Comparison of ENCODE assay signal across 24 cellular contexts in genomic region chr5:148556835-148557234, GRCh38.
DNase-seq lines count a peak whose midpoint lies in the region; ATAC-seq, FAIRE-seq and TF ChIP-seq lines count a peak whose summit lies in the region.
"Had no signal": no experiment of that assay in that cellular context is flagged by ENCODE, and none has a peak within 500 bp of the region (broad histone marks: within the 10 kb centered on the region; RNA-seq: fewer than 3 reads in every experiment).

No MANE protein-coding gene starts in this region.

- H2BK20ac ChIP-seq in H1 (ENCODE audit: low read length) = 0 out of 2 replicates have a peak overlapping the region, but pooled peaks have one; percentile 21

- no peak for TF ChIP-seq EP300 in H1 (IDR thresholded peaks at IDR 0.05; ENCODE audit: borderline replicate concordance in 1 of 2, low read depth in 2 of 2, low read length in 2 of 2)

- no peak overlapping the region for H3K18ac ChIP-seq in H1 (ENCODE audit: extremely low read depth, low read length)

- H3K9me3 Mint-ChIP-seq in natural killer cell treated with Interleukin-12 subunit alpha and Interleukin-12 subunit beta and Interleukin-15 and Interleukin-18, amount 100 ng/mL, for 72 hours = no peaks in the 10 kb centered on the region
- H3K9me3 Mint-ChIP-seq: CD8-positive, alpha-beta memory T cell had no signal

- POLR2A ChIA-PET in H1 (lab: Charles Lee; ENCODE audit: partially characterized antibody) = no interaction called here

- TF ChIP-seq RAD21 in H1 (IDR thresholded peaks at IDR 0.05 in 1 of 2, conservative IDR thresholded peaks at IDR 0.05 in 1 of 2; ENCODE audit: low read depth in 2 of 2, low read length in 2 of 2) = no peak

- no peak overlapping the region for H3K56ac ChIP-seq in H1 (replicated peaks; ENCODE audit: insufficient read length, low read depth, low read length)

- H3K9ac ChIP-seq in H1 (replicated peaks in 1 of 4; ENCODE audit: extremely low read depth in 1 of 4, low read depth in 3 of 4, low read length in 3 of 4) (no peak overlapping the region), kidney (ENCODE audit: low read length in 2 of 2) (no peak overlapping the region)
- H3K9ac ChIP-seq: GM23248 had no signal

- peaks cover 14 to 19% of the 10 kb centered on the region in 2 donors for H3K27me3 Mint-ChIP-seq in natural killer cell treated with Interleukin-12 subunit alpha and Interleukin-12 subunit beta and Interleukin-15 and Interleukin-18, amount 100 ng/mL, for 72 hours

- H3K79me1 ChIP-seq in H1 (ENCODE audit: low read depth, low read length) = no peaks in the 10 kb centered on the region

- H3K23me2 ChIP-seq in H1 (ENCODE audit: low read depth, low read length) = no peaks in the 10 kb centered on the region

- no peaks in the 10 kb centered on the region for H4K20me1 ChIP-seq in H1 (replicated peaks in 1 of 2; ENCODE audit: control insufficient read depth in 1 of 2, insufficient read depth in 2 of 2, low read length in 2 of 2)

- ATAC-seq in RWPE2 (ENCODE audit: low read depth) (peak; percentile 88), left lung (no peak)
- no peak for ATAC-seq in natural killer cell treated with Interleukin-12 subunit alpha and Interleukin-12 subunit beta and Interleukin-15 and Interleukin-18, amount 100 ng/mL, for 72 hours

- no peak overlapping the region for H2BK15ac ChIP-seq in H1 (ENCODE audit: low read length)

- no peak overlapping the region for H2AK5ac ChIP-seq in H1 (ENCODE audit: low read depth, low read length)

- H3K27ac ChIP-seq in RWPE2 (ENCODE audit: poor library complexity, severe bottlenecking) (peak overlapping the region; percentile 41), H1 (ENCODE audit: low read depth, low read length) (no peak overlapping the region), kidney (ENCODE audit: low read depth in 2 of 2, low read length in 2 of 2) (no peak overlapping the region), left lung (no peak overlapping the region)
- H3K27ac ChIP-seq: GM23248, HL-60 had no signal

- H3K4me1 ChIP-seq in RWPE2 (ENCODE audit: insufficient read depth, poor library complexity, severe bottlenecking) (peaks cover 11% of the 10 kb centered on the region), H1 (replicated peaks in 1 of 4; ENCODE audit: control insufficient read depth in 3 of 4, insufficient read depth in 4 of 4, low read length in 3 of 4) (peaks cover 0 to 6% (median 1%) of the 10 kb centered on the region in 4 experiments; a peak in 3 of 7 replicates), kidney (ENCODE audit: control insufficient read depth in 1 of 2, insufficient read depth in 1 of 2, low read depth in 1 of 2, low read length in 2 of 2) (peaks cover 0 to 2% of the 10 kb centered on the region in 2 donors), left lung (peaks cover 0 to 5% of the 10 kb centered on the region in 2 donors)
- H3K4me1 ChIP-seq: BE2C had no signal

- H2AFZ ChIP-seq in H1 (ENCODE audit: low read length) = no peak overlapping the region
- H2AFZ ChIP-seq: GM23248 had no signal

- no peak overlapping the region for H3K14ac ChIP-seq in H1 (ENCODE audit: insufficient read length)

- TF ChIP-seq POLR2A in H1 (IDR thresholded peaks at IDR 0.05; ENCODE audit: control extremely low read depth in 1 of 2, low read depth in 2 of 2, low read length in 2 of 2) = no peak

- TF ChIP-seq CTCF in RWPE2 (IDR thresholded peaks at IDR 0.05; ENCODE audit: poor library complexity, severe bottlenecking) (no peak), H1 (IDR thresholded peaks at IDR 0.05; ENCODE audit: control extremely low read depth in 1 of 3, insufficient read depth in 1 of 3, low read depth in 1 of 3, low read length in 3 of 3) (no peak), kidney (IDR thresholded peaks at IDR 0.05; ENCODE audit: borderline replicate concordance, extremely low read depth, insufficient read depth) (no peak), left lung (IDR thresholded peaks at IDR 0.05) (no peak)

- no peak overlapping the region for H4K91ac ChIP-seq in H1 (replicated peaks; ENCODE audit: insufficient read length, low read length)

- no peak overlapping the region for H2BK5ac ChIP-seq in H1 (ENCODE audit: low read depth, low read length)

- H3K4ac ChIP-seq in H1 (replicated peaks; ENCODE audit: insufficient read length, low read depth, low read length) = no peak overlapping the region

- H3K4me2 ChIP-seq in H1 (ENCODE audit: insufficient read depth in 1 of 2, low read depth in 2 of 2, low read length in 2 of 2) = no peak overlapping the region

- intact Hi-C loops in kidney (cut with DNase I) = no loop called here
- intact Hi-C loops in left lung (cut with DNase I) = no loop called here

- no peak overlapping the region for H3K4me3 Mint-ChIP-seq in natural killer cell treated with Interleukin-12 subunit alpha and Interleukin-12 subunit beta and Interleukin-15 and Interleukin-18, amount 100 ng/mL, for 72 hours
- H3K4me3 Mint-ChIP-seq: CD4-positive, CD25-positive, alpha-beta regulatory T cell; CD8-positive, alpha-beta memory T cell had no signal

- H3K27ac Mint-ChIP-seq in natural killer cell treated with Interleukin-12 subunit alpha and Interleukin-12 subunit beta and Interleukin-15 and Interleukin-18, amount 100 ng/mL, for 72 hours = no peak overlapping the region
- H3K27ac Mint-ChIP-seq: CD4-positive, CD25-positive, alpha-beta regulatory T cell; CD8-positive, alpha-beta memory T cell had no signal

- no peaks in the 10 kb centered on the region for H3K4me1 Mint-ChIP-seq in natural killer cell treated with Interleukin-12 subunit alpha and Interleukin-12 subunit beta and Interleukin-15 and Interleukin-18, amount 100 ng/mL, for 72 hours (ENCODE audit: low read depth in 2 of 2)
- H3K4me1 Mint-ChIP-seq: CD4-positive, CD25-positive, alpha-beta regulatory T cell; CD8-positive, alpha-beta memory T cell had no signal

- H3K9me3 ChIP-seq in RWPE2 (ENCODE audit: severe bottlenecking) (no peaks in the 10 kb centered on the region), H1 (ENCODE audit: insufficient read depth in 2 of 2, low read depth in 1 of 2, low read length in 1 of 2) (no peaks in the 10 kb centered on the region), kidney (ENCODE audit: control insufficient read depth in 1 of 2, low read length in 2 of 2) (no peaks in the 10 kb centered on the region), left lung (no peaks in the 10 kb centered on the region)
- H3K9me3 ChIP-seq: BE2C had no signal

- no peak overlapping the region for H4K8ac ChIP-seq in H1 (ENCODE audit: extremely low read depth, insufficient read depth, low read length)

- no peak overlapping the region for H3K23ac ChIP-seq in H1 (ENCODE audit: insufficient read length)

- H3K4me3 ChIP-seq in RWPE2 (ENCODE audit: severe bottlenecking) = no peak overlapping the region
- H3K4me3 ChIP-seq in H1 (ENCODE audit: extremely low read depth in 1 of 4, insufficient read depth in 2 of 4, low read depth in 3 of 4, low read length in 4 of 4) = no peak overlapping the region
- no peak overlapping the region for H3K4me3 ChIP-seq in kidney (ENCODE audit: low read length in 2 of 2)
- no peak overlapping the region for H3K4me3 ChIP-seq in left lung
- H3K4me3 ChIP-seq: GM23248 had no signal

- peak; percentile 62 for DNase-seq in RWPE2 (ENCODE audit: low spot score)
- DNase-seq in H1 (ENCODE audit: low read depth in 1 of 2, low spot score in 2 of 2) = no peak
- peak; percentile 84 for DNase-seq in islet precursor cell
- DNase-seq in kidney = no peak
- DNase-seq in natural killer cell treated with Interleukin-12 subunit alpha and Interleukin-12 subunit beta and Interleukin-15 and Interleukin-18, amount 100 ng/mL, for 72 hours (ENCODE audit: low spot score) = no peak
- DNase-seq in left lung = no peak
- DNase-seq: ACHN; BE2C; C1 segment of cervical spinal cord; CD4-positive, CD25-positive, alpha-beta regulatory T cell; CD8-positive, alpha-beta memory T cell; COR-L47; DMS 273 treated with DMSO at 0.1 percent for 48 hours; DMS53; DND-41; EL; GM23248; HCEC 1CT had no signal

- no peaks in the 10 kb centered on the region for H3K79me2 ChIP-seq in H1 (ENCODE audit: control insufficient read depth in 1 of 2, insufficient read depth in 2 of 2, low read length in 2 of 2)

- H3K36me3 Mint-ChIP-seq in natural killer cell treated with Interleukin-12 subunit alpha and Interleukin-12 subunit beta and Interleukin-15 and Interleukin-18, amount 100 ng/mL, for 72 hours = no peaks in the 10 kb centered on the region
- H3K36me3 Mint-ChIP-seq: CD4-positive, CD25-positive, alpha-beta regulatory T cell; CD8-positive, alpha-beta memory T cell had no signal

- no peak overlapping the region for H2BK120ac ChIP-seq in H1 (replicated peaks; ENCODE audit: low read depth, low read length)

- H3K27me3 ChIP-seq in RWPE2 (ENCODE audit: insufficient read depth, poor library complexity, severe bottlenecking) (no peaks in the 10 kb centered on the region), H1 (replicated peaks in 1 of 4; ENCODE audit: control insufficient read depth in 3 of 4, extremely low read depth in 1 of 4, insufficient read depth in 3 of 4, low read length in 3 of 4) (no peaks in the 10 kb centered on the region), left lung (no peaks in the 10 kb centered on the region)
- H3K27me3 ChIP-seq: BE2C had no signal

- H2BK12ac ChIP-seq in H1 (ENCODE audit: low read depth, low read length) = no peak overlapping the region

- H3K36me3 ChIP-seq in RWPE2 (ENCODE audit: low read depth) (no peaks in the 10 kb centered on the region), H1 (ENCODE audit: control insufficient read depth in 2 of 4, insufficient read depth in 4 of 4, low read length in 3 of 4) (no peaks in the 10 kb centered on the region), kidney (ENCODE audit: control insufficient read depth in 1 of 2, insufficient read depth in 2 of 2, low read length in 2 of 2) (no peaks in the 10 kb centered on the region), left lung (no peaks in the 10 kb centered on the region)
- H3K36me3 ChIP-seq: BE2C had no signal

- FAIRE-seq in H1 (lab: Jason Lieb, UNC) (no peak), kidney (lab: Jason Lieb, UNC) (no peak)
- FAIRE-seq: A204.1, G401.6, GM12891, GM18507, H54 had no signal

- H4K5ac ChIP-seq in H1 (ENCODE audit: insufficient read length, low read depth, low read length) = no peak overlapping the region

- CTCF ChIA-PET in H1 (lab: Charles Lee; ENCODE audit: partially characterized antibody) = interaction anchor here (1.6 kb wide), 1 partner anchor 113 kb away, joined by 4 read pairs; no protein-coding TSS in a partner anchor

- WGBS in H1 (ENCODE audit: extremely low coverage in 1 of 2, insufficient coverage in 1 of 2, insufficient read length in 1 of 2, insufficient replicate concordance in 2 of 2, low coverage in 1 of 2, low lambda C conversion rate in 2 of 2, missing lambda C conversion rate in 1 of 2), 2 experiments = 83% methylated on average over 2 of the region's 2 CpGs; no CpG with 5 or more reads in 1 of the 2 experiments

TF ChIP-seq in H1, 55 proteins besides CTCF, POLR2A, EP300 and RAD21:
- TF ChIP-seq HDAC2 (IDR thresholded peaks at IDR 0.05; ENCODE audit: borderline replicate concordance in 1 of 2, low read depth in 2 of 2, low read length in 2 of 2) = no peak
- no peak for TF ChIP-seq POLR2AphosphoS5 (IDR thresholded peaks at IDR 0.05; ENCODE audit: low read depth, low read length)

Comparison
In these comparisons a context has a peak if more than half of its experiments do, and no peak if none do; other contexts are left out.
1. DNase-seq: peak in RWPE2 (single experiment) and islet precursor cell (single experiment); none in H1 (0 of 2), kidney (single experiment), natural killer cell treated with Interleukin-12 subunit alpha and Interleukin-12 subunit beta and Interleukin-15 and Interleukin-18, amount 100 ng/mL, for 72 hours (single experiment) and left lung (0 of 2).